Comparison of ENCODE assay signal across 8 cellular contexts in genomic region chr16:75385507-75386152, GRCh38. TPM values are rescaled to one million over a fixed set of nuclear protein-coding genes. Genes with fewer than 3 reads are reported as not detected.
A peak's percentile ranks its signal among the peaks of the same experiment; 100 is the strongest.
DNase-seq lines count a peak whose midpoint lies in the region; FAIRE-seq and TF ChIP-seq lines count a peak whose summit lies in the region.

No MANE protein-coding gene starts in this region.

- no peaks in the 10 kb centered on the region for H3K9me3 ChIP-seq in adrenal gland (replicated peaks in 1 of 3)
- H3K9me3 ChIP-seq in left ventricle myocardium inferior (replicated peaks): no peaks in the 10 kb centered on the region
- H3K9me3 ChIP-seq in small intestine (ENCODE audit: control insufficient read depth, low read depth): no peaks in the 10 kb centered on the region

- H3K36me3 ChIP-seq in adrenal gland (replicated peaks in 1 of 2) (no peaks in the 10 kb centered on the region), left ventricle myocardium inferior (peaks cover 6% of the 10 kb centered on the region), small intestine (ENCODE audit: control insufficient read depth in 2 of 2, insufficient read depth in 2 of 2, low read length in 2 of 2) (peaks cover 1 to 2% of the 10 kb centered on the region in 2 donors)

- intact Hi-C loops in adrenal gland (cut with DNase I): loop anchor here in 1 of 2 donors (5.0 kb wide), 1 partner anchor 148 kb away; no protein-coding TSS in a partner anchor
- intact Hi-C loops in left ventricle myocardium inferior (cut with micrococcal nuclease): loop anchor here (5.0 kb wide), 1 partner anchor 153 kb away; no protein-coding TSS in a partner anchor

- no peaks in the 10 kb centered on the region for H3K27me3 ChIP-seq in adrenal gland
- H3K27me3 ChIP-seq in left ventricle myocardium inferior (ENCODE audit: low read depth): no peaks in the 10 kb centered on the region
- no peaks in the 10 kb centered on the region for H3K27me3 ChIP-seq in small intestine (ENCODE audit: control insufficient read depth in 2 of 2, insufficient read depth in 2 of 2, low read length in 2 of 2)

- H3K4me1 ChIP-seq in adrenal gland (replicated peaks in 1 of 2) (peaks cover 4 to 35% of the 10 kb centered on the region in 2 donors), left ventricle myocardium inferior (peaks cover 43% of the 10 kb centered on the region), small intestine (ENCODE audit: control insufficient read depth in 2 of 2, insufficient read depth in 1 of 2, low read depth in 1 of 2, low read length in 1 of 2) (peaks cover 0 to 4% of the 10 kb centered on the region in 2 donors)

- DNase-seq in AML-193 (lab: John Stamatoyannopoulos, UW): peak; percentile 80 to 86
- DNase-seq in GM19239 (ENCODE audit: insufficient read length, low spot score): no peak
- DNase-seq in NCI-H2227 treated with DMSO at 0.1 percent for 48 hours (lab: John Stamatoyannopoulos, UW): peak; percentile 34
- peak in 1 of 7 donors; percentile 27 for DNase-seq in adrenal gland
- no peak for DNase-seq in left ventricle myocardium inferior
- DNase-seq in small intestine: peak; percentile 76
- no peak for DNase-seq in hepatic stellate cell (ENCODE audit: low spot score)
- DNase-seq in HK-2 (ENCODE audit: unreplicated experiment): no peak

- TF ChIP-seq POLR2A in adrenal gland (IDR thresholded peaks at IDR 0.05): no peak

- H3K27ac ChIP-seq in adrenal gland (no peak overlapping the region), left ventricle myocardium inferior (replicated peaks) (no peak overlapping the region), small intestine (ENCODE audit: low read depth in 1 of 2, low read length in 1 of 2) (no peak overlapping the region)

- TF ChIP-seq CTCF in adrenal gland (IDR thresholded peaks at IDR 0.05) (peak; percentile 61 to 92 (median 82)), left ventricle myocardium inferior (IDR thresholded peaks at IDR 0.05; ENCODE audit: borderline replicate concordance) (peak; percentile 81)

- no peak overlapping the region for H3K4me3 ChIP-seq in adrenal gland
- H3K4me3 ChIP-seq in left ventricle myocardium inferior: no peak overlapping the region
- no peak overlapping the region for H3K4me3 ChIP-seq in small intestine (ENCODE audit: low read depth in 1 of 2, low read length in 2 of 2)

- 28 to 34% (median 30%) methylated on average over 5 of the region's 5 CpGs for WGBS in adrenal gland, 4 donors
- WGBS in small intestine, 3 donors: 25 to 35% (median 34%) methylated on average over 5 of the region's 5 CpGs

- FAIRE-seq in GM19239 (lab: Jason Lieb, UNC) (peak; percentile 85), small intestine (lab: Jason Lieb, UNC) (peak; percentile 89)

RNA-seq across cellular contexts. Expression of gene CFDP1, which starts 47.7 kb away (rescaled TPM):
- 10 to 100 TPM; 40.6 to 95.0 (median 51.3) TPM for total RNA-seq in adrenal gland
- 100 to 1,000 TPM in 1 of 3 donors, 10 to 100 TPM in 2; 61.0 to 121 (median 83.4) TPM for polyA plus RNA-seq in adrenal gland
- 24.9 TPM for total RNA-seq in left ventricle myocardium inferior
- polyA plus RNA-seq in small intestine: 100 to 1,000 TPM; 108 to 390 (median 337) TPM

Comparison
In these comparisons a context has a peak if more than half of its experiments do, and no peak if none do; other contexts are left out.
1. DNase-seq: peak in AML-193 (2 of 2), NCI-H2227 treated with DMSO at 0.1 percent for 48 hours (single experiment) and small intestine (single experiment); none in GM19239 (single experiment), left ventricle myocardium inferior (single experiment), hepatic stellate cell (single experiment) and HK-2 (single experiment).